ENCODE assay signal across 34 cellular contexts in genomic region chr19:11187409-11187808, GRCh38. TPM values are rescaled to one million over a fixed set of nuclear protein-coding genes. Genes with fewer than 3 reads are reported as not detected.
DNase-seq lines count a peak whose midpoint lies in the region; ATAC-seq and TF ChIP-seq lines count a peak whose summit lies in the region.
"Had no signal": no experiment of that assay in that cellular context is flagged by ENCODE, and none has a peak within 500 bp of the region (broad histone marks: within the 10 kb centered on the region; RNA-seq: fewer than 3 reads in every experiment).

No MANE protein-coding gene starts in this region.

- H3K27me3 ChIP-seq in left ventricle myocardium inferior (ENCODE audit: low read depth) = no peaks in the 10 kb centered on the region
- H3K27me3 ChIP-seq in gastroesophageal sphincter = no peaks in the 10 kb centered on the region
- no peaks in the 10 kb centered on the region for H3K27me3 ChIP-seq in vagina
- H3K27me3 ChIP-seq: adrenal gland, MG63, neutrophil had no signal

- H3K27ac ChIP-seq in left ventricle myocardium inferior (replicated peaks) (peak overlapping the region; percentile 95), gastroesophageal sphincter (peak overlapping the region; percentile 19 to 96 (median 90)), vagina (peak overlapping the region; percentile 91)
- H3K27ac ChIP-seq: HL-60, neutrophil had no signal

- intact Hi-C loops in left ventricle myocardium inferior (cut with micrococcal nuclease) = no loop called here
- intact Hi-C loops in left ventricle myocardium superior (cut with micrococcal nuclease) = no loop called here
- intact Hi-C loops in vagina (cut with DNase I) = no loop called here
- intact Hi-C loops in activated CD4-positive, alpha-beta T cell treated with anti-CD3 and anti-CD28 coated beads for 36 hours (cut with DNase I, micrococcal nuclease) = no loop called here

- H3K4me1 ChIP-seq in left ventricle myocardium inferior (peaks cover 88% of the 10 kb centered on the region), gastroesophageal sphincter (peaks cover 6 to 98% (median 42%) of the 10 kb centered on the region in 3 donors), vagina (peaks cover 63% of the 10 kb centered on the region)

- no peak for TF ChIP-seq EP300 in gastroesophageal sphincter (IDR thresholded peaks at IDR 0.05)

- H3K9me3 Mint-ChIP-seq in progenitor cell of endocrine pancreas (ENCODE audit: low read depth) = peaks cover 5% of the 10 kb centered on the region
- H3K9me3 Mint-ChIP-seq in activated T-cell treated with anti-CD3 and anti-CD28 coated beads, Interleukin-2, amount 50 U/mL, for 24 hours = no peaks in the 10 kb centered on the region
- H3K9me3 Mint-ChIP-seq in activated CD4-positive, alpha-beta T cell treated with anti-CD3 and anti-CD28 coated beads for 36 hours (ENCODE audit: low read depth) = no peaks in the 10 kb centered on the region
- H3K9me3 Mint-ChIP-seq: activated CD4-positive, alpha-beta memory T cell treated with anti-CD3 and anti-CD28 coated beads, Interleukin-2, amount 10 ng/mL, durations not matched to agents 7 days and 5 days; activated naive CD4-positive, alpha-beta T cell treated with anti-CD3 and anti-CD28 coated beads, Interleukin-2, amount 10 ng/mL, durations not matched to agents 7 days and 5 days; activated T-helper 17 cell treated with anti-CD3 and anti-CD28 coated beads, Interleukin-2, amount 50 U/mL, for 72 hours; memory B cell; stimulated activated memory B cell treated with anti-CD40 and anti-IgM and Interleukin-4, amounts not matched to agents 10 μg/mL and 1 μg/mL and 100 μg/mL, for 72 hours had no signal

- H3K36me3 ChIP-seq in left ventricle myocardium inferior (peaks cover 75% of the 10 kb centered on the region), gastroesophageal sphincter (peaks cover 0 to 87% of the 10 kb centered on the region in 2 donors), vagina (peaks cover 0 to 30% of the 10 kb centered on the region in 2 donors)
- H3K36me3 ChIP-seq: neutrophil had no signal

- ATAC-seq in left ventricle myocardium superior (no peak), gastroesophageal sphincter (no peak)
- ATAC-seq in activated CD4-positive, alpha-beta T cell treated with anti-CD3 and anti-CD28 coated beads for 36 hours = no peak
- ATAC-seq: activated T-helper 17 cell treated with anti-CD3 and anti-CD28 coated beads, Interleukin-2, amount 50 U/mL, for 72 hours; left colon; Right ventricle myocardium inferior; stimulated activated memory B cell treated with anti-CD40 and anti-IgM and Interleukin-4, amounts not matched to agents 10 μg/mL and 1 μg/mL and 100 μg/mL, for 72 hours had no signal

- H3K36me3 Mint-ChIP-seq in progenitor cell of endocrine pancreas (ENCODE audit: insufficient read depth) = peaks cover 15% of the 10 kb centered on the region
- H3K36me3 Mint-ChIP-seq in activated T-cell treated with anti-CD3 and anti-CD28 coated beads, Interleukin-2, amount 50 U/mL, for 24 hours (ENCODE audit: low read depth) = no peaks in the 10 kb centered on the region
- H3K36me3 Mint-ChIP-seq in activated CD4-positive, alpha-beta T cell treated with anti-CD3 and anti-CD28 coated beads for 36 hours (ENCODE audit: low read depth) = no peaks in the 10 kb centered on the region
- H3K36me3 Mint-ChIP-seq: activated naive CD4-positive, alpha-beta T cell treated with anti-CD3 and anti-CD28 coated beads, Interleukin-2, amount 10 ng/mL, durations not matched to agents 7 days and 5 days; memory B cell; stimulated activated memory B cell treated with anti-CD40 and anti-IgM and Interleukin-4, amounts not matched to agents 10 μg/mL and 1 μg/mL and 100 μg/mL, for 72 hours had no signal

- CTCF ChIA-PET in activated CD4-positive, alpha-beta T cell treated with anti-CD3 and anti-CD28 coated beads for 36 hours (lab: Charles Lee) = interaction anchor here (1.0 kb wide), 1 partner anchor 246 kb away, joined by 6 read pairs; no protein-coding TSS in a partner anchor

- POLR2A ChIA-PET in activated CD4-positive, alpha-beta T cell treated with anti-CD3 and anti-CD28 coated beads for 36 hours (lab: Charles Lee) = interaction anchor here (0.6 kb wide), 1 partner anchor 307 kb away, joined by 3 read pairs; no protein-coding TSS in a partner anchor

- peaks cover 3% of the 10 kb centered on the region for H3K4me1 Mint-ChIP-seq in progenitor cell of endocrine pancreas (ENCODE audit: low read depth)
- H3K4me1 Mint-ChIP-seq in activated T-cell treated with anti-CD3 and anti-CD28 coated beads, Interleukin-2, amount 50 U/mL, for 24 hours (ENCODE audit: low read depth) = no peaks in the 10 kb centered on the region
- H3K4me1 Mint-ChIP-seq in activated CD4-positive, alpha-beta T cell treated with anti-CD3 and anti-CD28 coated beads for 36 hours = no peaks in the 10 kb centered on the region
- H3K4me1 Mint-ChIP-seq: activated CD4-positive, alpha-beta memory T cell treated with anti-CD3 and anti-CD28 coated beads, Interleukin-2, amount 10 ng/mL, durations not matched to agents 7 days and 5 days; activated naive CD4-positive, alpha-beta T cell treated with anti-CD3 and anti-CD28 coated beads, Interleukin-2, amount 10 ng/mL, durations not matched to agents 7 days and 5 days; activated T-helper 17 cell treated with anti-CD3 and anti-CD28 coated beads, Interleukin-2, amount 50 U/mL, for 72 hours; memory B cell; stimulated activated memory B cell treated with anti-CD40 and anti-IgM and Interleukin-4, amounts not matched to agents 10 μg/mL and 1 μg/mL and 100 μg/mL, for 72 hours had no signal

- no peak for DNase-seq in left ventricle myocardium inferior
- no peak for DNase-seq in left ventricle myocardium superior
- DNase-seq in progenitor cell of endocrine pancreas (ENCODE audit: low spot score, unreplicated experiment) = no peak
- no peak for DNase-seq in vagina (ENCODE audit: extremely low spot score in 2 of 2)
- DNase-seq in NCI-H1436 (lab: John Stamatoyannopoulos, UW) = no peak
- DNase-seq in activated T-cell treated with anti-CD3 and anti-CD28 coated beads, Interleukin-2, amount 50 U/mL, for 24 hours = no peak
- no peak for DNase-seq in activated CD4-positive, alpha-beta T cell treated with anti-CD3 and anti-CD28 coated beads for 36 hours
- DNase-seq: 8988T; activated CD4-positive, alpha-beta memory T cell treated with anti-CD3 and anti-CD28 coated beads, Interleukin-2, amount 10 ng/mL, durations not matched to agents 7 days and 5 days; activated CD4-positive, CD25-positive, alpha-beta regulatory T cell treated with anti-CD3 and anti-CD28 coated beads, Interleukin-2, amount 50 U/mL, for 72 hours; activated naive CD4-positive, alpha-beta T cell treated with anti-CD3 and anti-CD28 coated beads, Interleukin-2, amount 10 ng/mL, durations not matched to agents 7 days and 5 days; adrenal gland; KG1; left colon; MG63; NCI-H1105 treated with DMSO at 0.1 percent for 48 hours; NCI-H1930; NCI-H2171 treated with DMSO at 0.1 percent for 48 hours; NCI-H524; NK-92 treated with Interleukin-12 subunit alpha and Interleukin-12 subunit beta, amount 100 ng/mL, for 24 hours had no signal

- no peaks in the 10 kb centered on the region for H3K27me3 Mint-ChIP-seq in progenitor cell of endocrine pancreas
- H3K27me3 Mint-ChIP-seq in activated T-cell treated with anti-CD3 and anti-CD28 coated beads, Interleukin-2, amount 50 U/mL, for 24 hours = no peaks in the 10 kb centered on the region
- no peaks in the 10 kb centered on the region for H3K27me3 Mint-ChIP-seq in activated CD4-positive, alpha-beta T cell treated with anti-CD3 and anti-CD28 coated beads for 36 hours
- H3K27me3 Mint-ChIP-seq: activated T-helper 17 cell treated with anti-CD3 and anti-CD28 coated beads, Interleukin-2, amount 50 U/mL, for 72 hours; brain had no signal

- H3K4me3 Mint-ChIP-seq in progenitor cell of endocrine pancreas (ENCODE audit: low read depth) = no peak overlapping the region
- H3K4me3 Mint-ChIP-seq in activated T-cell treated with anti-CD3 and anti-CD28 coated beads, Interleukin-2, amount 50 U/mL, for 24 hours = no peak overlapping the region
- no peak overlapping the region for H3K4me3 Mint-ChIP-seq in activated CD4-positive, alpha-beta T cell treated with anti-CD3 and anti-CD28 coated beads for 36 hours
- H3K4me3 Mint-ChIP-seq: activated CD4-positive, alpha-beta memory T cell treated with anti-CD3 and anti-CD28 coated beads, Interleukin-2, amount 10 ng/mL, durations not matched to agents 7 days and 5 days; activated naive CD4-positive, alpha-beta T cell treated with anti-CD3 and anti-CD28 coated beads, Interleukin-2, amount 10 ng/mL, durations not matched to agents 7 days and 5 days; activated T-helper 17 cell treated with anti-CD3 and anti-CD28 coated beads, Interleukin-2, amount 50 U/mL, for 72 hours; memory B cell; stimulated activated memory B cell treated with anti-CD40 and anti-IgM and Interleukin-4, amounts not matched to agents 10 μg/mL and 1 μg/mL and 100 μg/mL, for 72 hours had no signal

- TF ChIP-seq POLR2A in gastroesophageal sphincter (IDR thresholded peaks at IDR 0.05) = no peak
- no peak for TF ChIP-seq POLR2A in vagina (IDR thresholded peaks at IDR 0.05)

- TF ChIP-seq CTCF in left ventricle myocardium inferior (IDR thresholded peaks at IDR 0.05; ENCODE audit: borderline replicate concordance) (no peak), gastroesophageal sphincter (IDR thresholded peaks at IDR 0.05) (no peak), progenitor cell of endocrine pancreas (IDR thresholded peaks at IDR 0.05; ENCODE audit: unreplicated experiment) (no peak), vagina (IDR thresholded peaks at IDR 0.05) (no peak)

- 63 to 68% methylated on average over 7 to 8 of the region's 8 CpGs for WGBS in gastroesophageal sphincter (ENCODE audit: low coverage in 1 of 2), 2 donors

- no peaks in the 10 kb centered on the region for H3K9me3 ChIP-seq in left ventricle myocardium inferior (replicated peaks)
- H3K9me3 ChIP-seq in gastroesophageal sphincter = no peaks in the 10 kb centered on the region
- H3K9me3 ChIP-seq in vagina = no peaks in the 10 kb centered on the region
- H3K9me3 ChIP-seq: adrenal gland, MG63, neutrophil had no signal

- H3K4me3 ChIP-seq in left ventricle myocardium inferior (no peak overlapping the region), gastroesophageal sphincter (no peak overlapping the region), vagina (no peak overlapping the region)
- H3K4me3 ChIP-seq: adrenal gland, MG63 had no signal

- H3K27ac Mint-ChIP-seq in progenitor cell of endocrine pancreas = peak overlapping the region; percentile 65
- no peak overlapping the region for H3K27ac Mint-ChIP-seq in activated T-cell treated with anti-CD3 and anti-CD28 coated beads, Interleukin-2, amount 50 U/mL, for 24 hours
- no peak overlapping the region for H3K27ac Mint-ChIP-seq in activated CD4-positive, alpha-beta T cell treated with anti-CD3 and anti-CD28 coated beads for 36 hours
- H3K27ac Mint-ChIP-seq: activated CD4-positive, alpha-beta memory T cell treated with anti-CD3 and anti-CD28 coated beads, Interleukin-2, amount 10 ng/mL, durations not matched to agents 7 days and 5 days; activated naive CD4-positive, alpha-beta T cell treated with anti-CD3 and anti-CD28 coated beads, Interleukin-2, amount 10 ng/mL, durations not matched to agents 7 days and 5 days; activated T-helper 17 cell treated with anti-CD3 and anti-CD28 coated beads, Interleukin-2, amount 50 U/mL, for 72 hours; memory B cell; stimulated activated memory B cell treated with anti-CD40 and anti-IgM and Interleukin-4, amounts not matched to agents 10 μg/mL and 1 μg/mL and 100 μg/mL, for 72 hours had no signal

RNA-seq across cellular contexts. Expression of gene KANK2, which starts 9.9 kb away (rescaled TPM):
- total RNA-seq in left ventricle myocardium inferior = 326 TPM
- total RNA-seq in left ventricle myocardium superior = 471 TPM
- 1,000 to 10,000 TPM in 3 of 4 donors, 100 to 1,000 TPM in 1; 913 to 1,808 (median 1,065) TPM for total RNA-seq in gastroesophageal sphincter
- 27.6 and 29.1 TPM in 2 replicates for total RNA-seq in progenitor cell of endocrine pancreas
- 486 TPM for total RNA-seq in vagina
- total RNA-seq in activated CD4-positive, alpha-beta T cell treated with anti-CD3 and anti-CD28 coated beads for 36 hours = 1 to 10 TPM in 1 of 2 experiments, under 1 TPM in 1; 0.91 to 1.2 TPM

RNA-seq across cellular contexts. Expression of gene SPC24, which starts 31.8 kb away (rescaled TPM):
- total RNA-seq in left ventricle myocardium inferior = 3.9 TPM
- total RNA-seq in left ventricle myocardium superior = 8.1 TPM
- total RNA-seq in gastroesophageal sphincter = 1 to 10 TPM; 4.2 to 6.8 (median 5.7) TPM
- 22.8 and 24.3 TPM in 2 replicates for total RNA-seq in progenitor cell of endocrine pancreas
- 2.7 TPM for total RNA-seq in vagina
- 10 to 100 TPM; 59.6 to 72.2 TPM for total RNA-seq in activated CD4-positive, alpha-beta T cell treated with anti-CD3 and anti-CD28 coated beads for 36 hours

RNA-seq across cellular contexts. Expression of gene ANGPTL8, which starts 52.0 kb away (rescaled TPM):
- total RNA-seq in left ventricle myocardium inferior (not detected), left ventricle myocardium superior (not detected), gastroesophageal sphincter (1 to 10 TPM in 1 of 4 donors, not detected in 3; 2.0 TPM), progenitor cell of endocrine pancreas (not detected in 2 replicates), vagina (not detected)
- total RNA-seq in activated CD4-positive, alpha-beta T cell treated with anti-CD3 and anti-CD28 coated beads for 36 hours = not detected
- total RNA-seq: activated CD4-positive, alpha-beta memory T cell treated with anti-CD3 and anti-CD28 coated beads, Interleukin-2, amount 10 ng/mL, durations not matched to agents 7 days and 5 days; activated T-helper 17 cell treated with anti-CD3 and anti-CD28 coated beads, Interleukin-2, amount 50 U/mL, for 72 hours; Daoy; glomerular endothelial cell; H1; left colon; pulmonary artery endothelial cell; T-helper 2 cell treated with Interferon-gamma antibody and Interleukin-4, amounts not matched to agents 100 ng/mL and 5 ng/mL, for 36 hours; urinary bladder had no signal

Comparison
In these comparisons a context has a peak if more than half of its experiments do, and no peak if none do; other contexts are left out.
1. RNA of gene KANK2, which starts 9.9 kb away (total RNA-seq): 913 to 1,808 TPM in gastroesophageal sphincter, 486 TPM in vagina (single experiment), 471 TPM in left ventricle myocardium superior (single experiment), 326 TPM in left ventricle myocardium inferior (single experiment) and 27.6 to 29.1 TPM in progenitor cell of endocrine pancreas; 0.91 to 1.2 TPM in activated CD4-positive, alpha-beta T cell treated with anti-CD3 and anti-CD28 coated beads for 36 hours; every median in the first group is over 10 times any median in the second.
2. Peak in every context shown above with its lines, with median percentiles within 50 percentile points of each other: H3K27ac ChIP-seq.